21 cellular contexts compared by ENCODE assay signal in genomic region chr7:77235280-77235679, GRCh38. TPM values are rescaled to one million over a fixed set of nuclear protein-coding genes. Genes with fewer than 3 reads are reported as not detected.
DNase-seq lines count a peak whose midpoint lies in the region; ATAC-seq and TF ChIP-seq lines count a peak whose summit lies in the region.
"Had no signal": no experiment of that assay in that cellular context is flagged by ENCODE, and none has a peak within 500 bp of the region (broad histone marks: within the 10 kb centered on the region; RNA-seq: fewer than 3 reads in every experiment).

No MANE protein-coding gene starts in this region.

- H4K20me1 ChIP-seq in hepatocyte (ENCODE audit: insufficient read depth, poor library complexity, severe bottlenecking): no peaks in the 10 kb centered on the region

- WGBS in hepatocyte (ENCODE audit: low lambda C conversion rate, missing lambda C conversion rate): 90% methylated on average over 2 of the region's 2 CpGs

- H3K9me2 ChIP-seq in hepatocyte (replicated peaks; ENCODE audit: insufficient read depth): no peaks in the 10 kb centered on the region

- no peak overlapping the region for H2AFZ ChIP-seq in hepatocyte

- peaks cover under 1% of the 10 kb centered on the region for H3K9me3 ChIP-seq in hepatocyte (ENCODE audit: low read depth)
- H3K9me3 ChIP-seq: esophagus muscularis mucosa had no signal

- H3K4me2 ChIP-seq in hepatocyte: no peak overlapping the region

- H3K4me3 ChIP-seq in fibroblast of mammary gland (ENCODE audit: control insufficient read depth, low read depth, low read length): no peak overlapping the region
- no peak overlapping the region for H3K4me3 ChIP-seq in hepatocyte
- H3K4me3 ChIP-seq: esophagus muscularis mucosa, GM12878 had no signal

- H3K27me3 ChIP-seq in hepatocyte: no peaks in the 10 kb centered on the region
- H3K27me3 ChIP-seq: esophagus muscularis mucosa had no signal

- no peak for ATAC-seq in GM21526 (IDR thresholded peaks at IDR 0.05; ENCODE audit: low FRiP score, unreplicated experiment)
- ATAC-seq: activated naive CD4-positive, alpha-beta T cell treated with anti-CD3 and anti-CD28 coated beads, Interleukin-2, amount 50 U/mL, for 72 hours; activated T-cell treated with anti-CD3 and anti-CD28 coated beads, Interleukin-2, amount 50 U/mL, for 72 hours; GM12878; right cardiac atrium had no signal

- H3K4me1 ChIP-seq in hepatocyte (ENCODE audit: insufficient read depth): no peaks in the 10 kb centered on the region

- TF ChIP-seq CTCF in fibroblast of mammary gland (conservative IDR thresholded peaks at IDR 0.05; ENCODE audit: control insufficient read depth, insufficient read depth, low read depth, low read length) (no peak), hepatocyte (IDR thresholded peaks at IDR 0.05; ENCODE audit: poor library complexity) (no peak)

- peak; percentile 64 for DNase-seq in GM03348 (ENCODE audit: low spot score)
- DNase-seq in RPMI7951 (ENCODE audit: low read depth): peak; percentile 31
- DNase-seq in fibroblast of mammary gland (ENCODE audit: low read depth): peak; percentile 74
- DNase-seq in renal cortical epithelial cell (ENCODE audit: low read depth): peak; percentile 72
- DNase-seq in DMS79 (lab: John Stamatoyannopoulos, UW): no peak
- no peak for DNase-seq in hepatocyte (ENCODE audit: low spot score)
- DNase-seq: activated CD4-positive, alpha-beta T cell treated with anti-CD3 and anti-CD28 coated beads, Interleukin-2, amount 10 ng/mL, durations not matched to agents 24 days and 14 days; activated T-cell treated with anti-CD3 and anti-CD28 coated beads, Interleukin-2, amount 50 U/mL, for 72 hours; CD8-positive, alpha-beta memory T cell; DMS153; effector memory CD4-positive, alpha-beta T cell; naive B cell; NCI-H1417 treated with DMSO at 0.1 percent for 48 hours; NCI-H2107; NCI-H524; right cardiac atrium had no signal

- H3K27ac ChIP-seq in hepatocyte: no peak overlapping the region
- H3K27ac ChIP-seq: esophagus muscularis mucosa had no signal

- H3K36me3 ChIP-seq in hepatocyte (replicated peaks; ENCODE audit: insufficient read depth, low read depth): no peaks in the 10 kb centered on the region

- no peaks in the 10 kb centered on the region for H3K79me2 ChIP-seq in hepatocyte

RNA-seq across cellular contexts. Expression of gene FGL2, which starts 35.7 kb away (rescaled TPM):
- total RNA-seq in RPMI7951 (2014; rRNA removed; shearing (Covaris generic)): 0.20 TPM in 1 of 2 replicates, not detected in the other
- 0.30 and 1.0 TPM in 2 replicates for total RNA-seq in renal cortical epithelial cell
- 0.80 and 1.2 TPM in 2 replicates for total RNA-seq in hepatocyte
- polyA plus RNA-seq in hepatocyte: 0.57 and 0.83 TPM in 2 replicates
- total RNA-seq: SK-MEL-5 had no signal

Comparison
In these comparisons a context has a peak if more than half of its experiments do, and no peak if none do; other contexts are left out.
1. DNase-seq: peak in GM03348 (single experiment), RPMI7951 (single experiment), fibroblast of mammary gland (single experiment) and renal cortical epithelial cell (single experiment); none in DMS79 (single experiment) and hepatocyte (single experiment).